8 cellular contexts compared by ENCODE assay signal in genomic region chr11:116787786-116788486, GRCh38. TPM values are rescaled to one million over a fixed set of nuclear protein-coding genes. Genes with fewer than 3 reads are reported as not detected.
DNase-seq lines count a peak whose midpoint lies in the region; ATAC-seq and TF ChIP-seq lines count a peak whose summit lies in the region.

Gene ZPR1 (minus strand): TSS chr11:116788023. CDS start chr11:116787990, 33 bp downstream.

- POLR2A ChIA-PET in HEK293T (lab: Yijun Ruan, JAX): interaction anchor here (0.6 to 3.4 kb wide), 10 partner anchors 9 to 356 kb away, joined by 3 to 24 read pairs (median 5); partner anchors contain the start of genes BUD13, PAFAH1B2 and SIK3

- H3K9ac ChIP-seq in adipocyte (ENCODE audit: low read length): peak within 1 kb of the TSS; percentile 90

- 0 to 1% (median 1%) methylated on average over 42 to 56 of the region's 56 CpGs for WGBS in heart left ventricle, 4 donors
- 2% methylated on average over 49 of the region's 56 CpGs; no CpG with 5 or more reads in 1 of the 2 donors for WGBS in transverse colon (ENCODE audit: low coverage in 1 of 2), 2 donors

- no peak for TF ChIP-seq EP300 in transverse colon (IDR thresholded peaks at IDR 0.05; ENCODE audit: low read depth)

- H3K9me3 ChIP-seq in adipocyte (ENCODE audit: control insufficient read depth, low read length): no peaks in the 10 kb centered on the region
- H3K9me3 ChIP-seq in heart left ventricle: no peaks in the 10 kb centered on the region
- H3K9me3 ChIP-seq in transverse colon: no peaks in the 10 kb centered on the region

- H3K4me3 ChIP-seq in NB4 (ENCODE audit: low read depth, low read length) (peak within 1 kb of the TSS; percentile 98), adipocyte (ENCODE audit: low read length) (peak within 1 kb of the TSS; percentile 89), heart left ventricle (peak within 1 kb of the TSS; percentile 74 to 99 (median 96)), transverse colon (peak within 1 kb of the TSS; percentile 81 to 100 (median 92))

- intact Hi-C loops in heart left ventricle (cut with DNase I): loop anchor here in 5 of 10 donors (2.0 to 10.0 kb wide), 4 partner anchors 434 to 447 kb away; partner anchors contain the start of genes PCSK7 (in 1 of the 5) and RNF214 (in 1 of the 5)
- intact Hi-C loops in transverse colon (cut with DNase I; ENCODE audit: low total_unique reads): no loop called here

- peak; percentile 80 to 90 (median 88) for ATAC-seq in heart left ventricle

- H3K27ac ChIP-seq in heart left ventricle (peak within 1 kb of the TSS; percentile 61 to 93 (median 84)), transverse colon (peak within 1 kb of the TSS; percentile 80 to 92 (median 91))

- in situ Hi-C loops in transverse colon (cut with MboI; ENCODE audit: low pct_ligation_motif_present in 1 of 4, low pct_unique_long_range_greater_than_20kb in 1 of 4, low sequenced_read_pairs in 3 of 4): loop anchor here in 2 of 4 donors (25.0 kb wide), 1 partner anchor 324 kb away; no protein-coding TSS in a partner anchor

- peak; percentile 87 for TF ChIP-seq POLR2A in NB4 (IDR thresholded peaks at IDR 0.05; ENCODE audit: extremely low read depth, insufficient read length)
- TF ChIP-seq POLR2A in heart left ventricle (IDR thresholded peaks at IDR 0.05): peak in 1 of 2 donors; percentile 66
- TF ChIP-seq POLR2A in transverse colon (IDR thresholded peaks at IDR 0.05): peak; percentile 81

- H3K36me3 ChIP-seq in adipocyte (ENCODE audit: control insufficient read depth, insufficient read depth, low read length, severe bottlenecking) (peaks cover 37% of the 10 kb centered on the region), heart left ventricle (peaks cover 3 to 40% (median 36%) of the 10 kb centered on the region in 9 donors), transverse colon (peaks cover 0 to 35% (median 14%) of the 10 kb centered on the region in 4 donors)

- H3K4me1 ChIP-seq in adipocyte (ENCODE audit: control insufficient read depth, insufficient read depth, low read length) (peaks cover 48% of the 10 kb centered on the region), heart left ventricle (peaks cover 0 to 31% (median 16%) of the 10 kb centered on the region in 12 donors), transverse colon (peaks cover 6 to 27% (median 23%) of the 10 kb centered on the region in 4 donors)

- peak; percentile 37 for DNase-seq in GM04504 (ENCODE audit: low read depth)
- DNase-seq in HEK293T (ENCODE audit: extremely low spot score): peak; percentile 79
- DNase-seq in NB4 (ENCODE audit: low read depth): peak; percentile 77
- DNase-seq in T-helper 1 cell: peak; percentile 72 to 88 (median 80)
- peak; percentile 91 for DNase-seq in adipocyte (ENCODE audit: low read depth)
- peak; percentile 85 to 92 (median 88) for DNase-seq in heart left ventricle
- peak; percentile 70 for DNase-seq in pons (ENCODE audit: low spot score)
- DNase-seq in transverse colon: peak; percentile 91

- H3K27me3 ChIP-seq in adipocyte (replicated peaks; ENCODE audit: control insufficient read depth, insufficient read depth, low read length) (no peaks in the 10 kb centered on the region), heart left ventricle (no peaks in the 10 kb centered on the region), transverse colon (no peaks in the 10 kb centered on the region)

- CTCF ChIA-PET in HEK293T (lab: Yijun Ruan, JAX): interaction anchor here (0.6 kb wide), 1 partner anchor 48 kb away, joined by 3 read pairs; no protein-coding TSS in a partner anchor

- TF ChIP-seq CTCF in NB4 (IDR thresholded peaks at IDR 0.05; ENCODE audit: low read depth, low read length) (no peak), heart left ventricle (IDR thresholded peaks at IDR 0.05) (no peak), transverse colon (IDR thresholded peaks at IDR 0.05) (peak in 2 of 5 experiments; percentile 48 to 59)

TF ChIP-seq in HEK293T, 16 proteins besides CTCF, POLR2A, EP300 and RAD21:
- no peak for TF ChIP-seq BHLHE40 (IDR thresholded peaks at IDR 0.05; ENCODE audit: borderline replicate concordance)
- TF ChIP-seq ELF4 (IDR thresholded peaks at IDR 0.05): peak; percentile 31; the same call in 1 of the 2 replicates
TF ChIP-seq in HEK293T: peak in this region for 1.

RNA-seq across cellular contexts. Expression of gene ZPR1, which starts in this region (rescaled TPM):
- total RNA-seq in heart left ventricle (10 to 100 TPM in 8 of 9 donors, 1 to 10 TPM in 1; 9.7 to 48.7 (median 27.1) TPM), transverse colon (10 to 100 TPM; 13.1 to 20.9 (median 16.4) TPM)
- polyA plus RNA-seq in heart left ventricle: 10 to 100 TPM in 1 of 2 donors, 1 to 10 TPM in 1; 6.2 to 59.4 TPM

Comparison
In these comparisons a context has a peak if more than half of its experiments do, and no peak if none do; other contexts are left out.
1. Peak in every context shown above with its lines: DNase-seq, ATAC-seq, H3K4me3 ChIP-seq and H3K27ac ChIP-seq.
2. DNase-seq: peak in every context shown above with its lines; median percentile 91 in adipocyte; 91 in transverse colon; 88 in heart left ventricle; 80 in T-helper 1 cell; 79 in HEK293T; 77 in NB4; 70 in pons; 37 in GM04504.